ENCODE assay signal across 11 cellular contexts in genomic region chr6:85465762-85466161, GRCh38. TPM values are rescaled to one million over a fixed set of nuclear protein-coding genes. Genes with fewer than 3 reads are reported as not detected.
DNase-seq lines count a peak whose midpoint lies in the region; ATAC-seq and TF ChIP-seq lines count a peak whose summit lies in the region.
"Had no signal": no experiment of that assay in that cellular context is flagged by ENCODE, and none has a peak within 500 bp of the region (broad histone marks: within the 10 kb centered on the region; RNA-seq: fewer than 3 reads in every experiment).

No MANE protein-coding gene starts in this region.

- H3K9me3 Mint-ChIP-seq in activated naive CD4-positive, alpha-beta T cell treated with anti-CD3 and anti-CD28 coated beads, Interleukin-2, amount 50 U/mL, for 72 hours, result no peaks in the 10 kb centered on the region
- H3K9me3 Mint-ChIP-seq in activated CD4-positive, alpha-beta memory T cell treated with anti-CD3 and anti-CD28 coated beads, Interleukin-2, amount 10 ng/mL, durations not matched to agents 7 days and 5 days, result no peaks in the 10 kb centered on the region

- intact Hi-C loops in upper lobe of right lung (cut with DNase I), result no loop called here

- H3K36me3 ChIP-seq in upper lobe of right lung, result no peaks in the 10 kb centered on the region

- peaks cover 11% of the 10 kb centered on the region for H3K27me3 Mint-ChIP-seq in activated CD4-positive, alpha-beta memory T cell treated with anti-CD3 and anti-CD28 coated beads, Interleukin-2, amount 10 ng/mL, durations not matched to agents 7 days and 5 days

- no peaks in the 10 kb centered on the region for H3K4me1 ChIP-seq in upper lobe of right lung

- no peak overlapping the region for H3K27ac ChIP-seq in upper lobe of right lung
- H3K27ac ChIP-seq: right lobe of liver had no signal

- CTCF ChIA-PET in activated CD4-positive, alpha-beta memory T cell treated with anti-CD3 and anti-CD28 coated beads, Interleukin-2, amount 10 ng/mL, durations not matched to agents 7 days and 5 days (lab: Charles Lee), result interaction anchor here (6.2 kb wide), 1 partner anchor 16 kb away, joined by 35 read pairs; no protein-coding TSS in a partner anchor

- H3K9me3 ChIP-seq in upper lobe of right lung, result no peaks in the 10 kb centered on the region
- H3K9me3 ChIP-seq: right lobe of liver had no signal

- H3K4me1 Mint-ChIP-seq in activated CD4-positive, alpha-beta memory T cell treated with anti-CD3 and anti-CD28 coated beads, Interleukin-2, amount 10 ng/mL, durations not matched to agents 7 days and 5 days, result peaks cover 49% of the 10 kb centered on the region

- TF ChIP-seq CTCF in upper lobe of right lung (IDR thresholded peaks at IDR 0.05), result no peak

- peak in 1 of 2 donors; percentile 12 for ATAC-seq in activated naive CD4-positive, alpha-beta T cell treated with anti-CD3 and anti-CD28 coated beads, Interleukin-2, amount 50 U/mL, for 72 hours
- ATAC-seq in HG03108 (IDR thresholded peaks at IDR 0.05; ENCODE audit: unreplicated experiment), result peak; percentile 42
- peak; percentile 38 for ATAC-seq in upper lobe of right lung
- ATAC-seq: right lobe of liver had no signal

- H3K27ac Mint-ChIP-seq in activated naive CD4-positive, alpha-beta T cell treated with anti-CD3 and anti-CD28 coated beads, Interleukin-2, amount 50 U/mL, for 72 hours, result peak overlapping the region; percentile 90 to 95
- peak overlapping the region; percentile 22 for H3K27ac Mint-ChIP-seq in activated CD4-positive, alpha-beta memory T cell treated with anti-CD3 and anti-CD28 coated beads, Interleukin-2, amount 10 ng/mL, durations not matched to agents 7 days and 5 days

- no peak for DNase-seq in activated naive CD4-positive, alpha-beta T cell treated with anti-CD3 and anti-CD28 coated beads, Interleukin-2, amount 50 U/mL, for 72 hours (ENCODE audit: low spot score in 2 of 2)
- no peak for DNase-seq in activated naive CD4-positive, alpha-beta T cell treated with Interleukin-2 at 50 U/mL for 16 hours
- DNase-seq in activated CD4-positive, alpha-beta memory T cell treated with anti-CD3 and anti-CD28 coated beads, Interleukin-2, amount 10 ng/mL, durations not matched to agents 7 days and 5 days, result no peak
- no peak for DNase-seq in upper lobe of right lung
- no peak for DNase-seq in HCEC 1CT
- DNase-seq in amygdala (lab: John Stamatoyannopoulos, UW), result no peak
- no peak for DNase-seq in ecto neural progenitor cell (ENCODE audit: low spot score)
- DNase-seq: kidney glomerular epithelial cell, right lobe of liver had no signal

- no peak overlapping the region for H3K4me3 ChIP-seq in upper lobe of right lung
- H3K4me3 ChIP-seq: coronary artery, right lobe of liver had no signal

- H3K36me3 Mint-ChIP-seq in activated naive CD4-positive, alpha-beta T cell treated with anti-CD3 and anti-CD28 coated beads, Interleukin-2, amount 50 U/mL, for 72 hours, result no peaks in the 10 kb centered on the region
- H3K36me3 Mint-ChIP-seq in activated CD4-positive, alpha-beta memory T cell treated with anti-CD3 and anti-CD28 coated beads, Interleukin-2, amount 10 ng/mL, durations not matched to agents 7 days and 5 days (ENCODE audit: low read depth), result no peaks in the 10 kb centered on the region

- H3K4me3 Mint-ChIP-seq in activated CD4-positive, alpha-beta memory T cell treated with anti-CD3 and anti-CD28 coated beads, Interleukin-2, amount 10 ng/mL, durations not matched to agents 7 days and 5 days, result no peak overlapping the region

- H3K27me3 ChIP-seq in upper lobe of right lung, result no peaks in the 10 kb centered on the region
- H3K27me3 ChIP-seq: right lobe of liver had no signal

- POLR2A ChIA-PET in activated CD4-positive, alpha-beta memory T cell treated with anti-CD3 and anti-CD28 coated beads, Interleukin-2, amount 10 ng/mL, durations not matched to agents 7 days and 5 days (lab: Charles Lee), result no interaction called here

RNA-seq across cellular contexts. Expression of gene NT5E, which starts 15.9 kb away (rescaled TPM):
- total RNA-seq in activated naive CD4-positive, alpha-beta T cell treated with anti-CD3 and anti-CD28 coated beads, Interleukin-2, amount 50 U/mL, for 72 hours, result under 1 TPM; 0.93 to 0.97 TPM
- total RNA-seq in activated CD4-positive, alpha-beta memory T cell treated with anti-CD3 and anti-CD28 coated beads, Interleukin-2, amount 10 ng/mL, durations not matched to agents 7 days and 5 days, result 1 to 10 TPM; 2.4 to 3.4 TPM
- total RNA-seq in upper lobe of right lung, result 15.3 TPM
